Comparison of ENCODE assay signal across 22 cellular contexts in genomic region chr6:18496462-18496861, GRCh38.
"Had no signal": no experiment of that assay in that cellular context is flagged by ENCODE, and none has a peak within 500 bp of the region (broad histone marks: within the 10 kb centered on the region; RNA-seq: fewer than 3 reads in every experiment).

No MANE protein-coding gene starts in this region.

- DNase-seq: activated CD4-positive, alpha-beta T cell treated with anti-CD3 and anti-CD28 coated beads, Interleukin-2, amount 50 U/mL, for 1 hour; activated naive CD4-positive, alpha-beta T cell treated with Interleukin-2 at 50 U/mL for 16 hours; central memory CD4-positive, alpha-beta T cell; effector CD4-positive, alpha-beta T cell; gastrocnemius medialis; heart right ventricle; left lung; natural killer cell; stimulated activated CD4-positive, alpha-beta T cell treated with anti-CD3 and anti-CD28 coated beads, Interleukin-15, amount 100 ng/mL, for 24 hours; stimulated activated CD4-positive, alpha-beta T cell treated with anti-CD3 and anti-CD28 coated beads, Interleukin-4, amount 100 ng/mL, for 1 hour; stimulated activated naive CD4-positive, alpha-beta T cell; substantia nigra; T-helper 17 cell had no signal

- H3K4me1 ChIP-seq: gastrocnemius medialis, parathyroid adenoma, right atrium auricular region had no signal

- H3K4me3 ChIP-seq: ascending aorta, coronary artery, gastrocnemius medialis, heart right ventricle, left lung, right atrium auricular region, skin epidermis had no signal

- ATAC-seq: activated CD4-positive, CD25-positive, alpha-beta regulatory T cell treated with anti-CD3 and anti-CD28 coated beads, Interleukin-2, amount 50 U/mL, for 24 hours; activated T-helper 17 cell treated with anti-CD3 and anti-CD28 coated beads, Interleukin-2, amount 50 U/mL, for 72 hours; gastrocnemius medialis; heart right ventricle; left lung; natural killer cell; T-helper 17 cell had no signal

- H3K4me1 Mint-ChIP-seq: activated T-helper 17 cell treated with anti-CD3 and anti-CD28 coated beads, Interleukin-2, amount 50 U/mL, for 72 hours; natural killer cell had no signal

- H3K27me3 ChIP-seq: ascending aorta, gastrocnemius medialis, left lung, neutrophil, right atrium auricular region had no signal

- H3K9me3 Mint-ChIP-seq: activated T-helper 17 cell treated with anti-CD3 and anti-CD28 coated beads, Interleukin-2, amount 50 U/mL, for 72 hours; memory B cell; natural killer cell had no signal

- H3K4me3 Mint-ChIP-seq: activated T-helper 17 cell treated with anti-CD3 and anti-CD28 coated beads, Interleukin-2, amount 50 U/mL, for 72 hours; memory B cell; natural killer cell; T-helper 17 cell had no signal

- H3K36me3 Mint-ChIP-seq: memory B cell, natural killer cell had no signal

- H3K27ac Mint-ChIP-seq: activated T-helper 17 cell treated with anti-CD3 and anti-CD28 coated beads, Interleukin-2, amount 50 U/mL, for 72 hours; memory B cell; natural killer cell; T-helper 17 cell had no signal

- H3K27ac ChIP-seq: ascending aorta, coronary artery, gastrocnemius medialis, heart right ventricle, left lung, neutrophil, parathyroid adenoma, right atrium auricular region, skin epidermis had no signal

- H3K36me3 ChIP-seq: ascending aorta, gastrocnemius medialis, heart right ventricle, left lung, neutrophil, right atrium auricular region had no signal

- H3K27me3 Mint-ChIP-seq: memory B cell had no signal

- H3K9me3 ChIP-seq: ascending aorta, gastrocnemius medialis, heart right ventricle, left lung, neutrophil, right atrium auricular region had no signal
